Comparison of ENCODE assay signal across 15 cellular contexts in genomic region chr4:13888112-13888511, GRCh38.
DNase-seq lines count a peak whose midpoint lies in the region; ATAC-seq, FAIRE-seq and TF ChIP-seq lines count a peak whose summit lies in the region.
"Had no signal": no experiment of that assay in that cellular context is flagged by ENCODE, and none has a peak within 500 bp of the region (broad histone marks: within the 10 kb centered on the region; RNA-seq: fewer than 3 reads in every experiment).

No MANE protein-coding gene starts in this region.

- POLR2A ChIA-PET in AG04449 (lab: Yijun Ruan, JAX) = no interaction called here

- H3K27me3 ChIP-seq in bronchial epithelial cell (ENCODE audit: control insufficient read depth, insufficient read depth, low read length) (no peaks in the 10 kb centered on the region), keratinocyte (ENCODE audit: control insufficient read depth, extremely low read depth, insufficient read depth, low read length) (no peaks in the 10 kb centered on the region)
- H3K27me3 ChIP-seq: BLaER1 treated with 17β-estradiol and CSF1 and Interleukin-3, amounts not matched to agents 10 nM and 100 nM had no signal

- FAIRE-seq in HTR-8/SVneo (lab: Jason Lieb, UNC) = no peak
- no peak for FAIRE-seq in bronchial epithelial cell (lab: Jason Lieb, UNC)
- FAIRE-seq in keratinocyte (lab: Jason Lieb, UNC) = peak; percentile 84

- H3K4me3 ChIP-seq in AG04449 (ENCODE audit: low read depth, low read length) (no peak overlapping the region), bronchial epithelial cell (ENCODE audit: low read depth, low read length) (no peak overlapping the region), keratinocyte (ENCODE audit: control insufficient read depth in 2 of 3, extremely low read depth in 1 of 3, insufficient read depth in 2 of 3, low read depth in 1 of 3, low read length in 3 of 3) (no peak overlapping the region)
- H3K4me3 ChIP-seq: BLaER1 treated with 17β-estradiol and CSF1 and Interleukin-3, amounts not matched to agents 10 nM and 100 nM had no signal

- no peak overlapping the region for H3K9ac ChIP-seq in keratinocyte (ENCODE audit: control insufficient read depth, extremely low read depth, insufficient read depth, low read length)
- H3K9ac ChIP-seq: BLaER1 treated with 17β-estradiol and CSF1 and Interleukin-3, amounts not matched to agents 10 nM and 100 nM had no signal

- H3K4me3 Mint-ChIP-seq in activated T-cell treated with anti-CD3 and anti-CD28 coated beads, Interleukin-2, amount 50 U/mL, for 72 hours = no peak overlapping the region
- H3K4me3 Mint-ChIP-seq: immature natural killer cell, nephron progenitor cell had no signal

- H3K36me3 Mint-ChIP-seq in activated T-cell treated with anti-CD3 and anti-CD28 coated beads, Interleukin-2, amount 50 U/mL, for 72 hours (ENCODE audit: insufficient read depth in 2 of 2) = no peaks in the 10 kb centered on the region
- H3K36me3 Mint-ChIP-seq: immature natural killer cell had no signal

- peaks cover 6% of the 10 kb centered on the region for H3K27me3 Mint-ChIP-seq in activated T-cell treated with anti-CD3 and anti-CD28 coated beads, Interleukin-2, amount 50 U/mL, for 72 hours (ENCODE audit: low read depth)

- H3K79me2 ChIP-seq in keratinocyte (ENCODE audit: control insufficient read depth, insufficient read depth, low read length) = no peaks in the 10 kb centered on the region

- H3K4me1 ChIP-seq in keratinocyte (ENCODE audit: control insufficient read depth, extremely low read depth, insufficient read depth, low read length) = peaks cover 23% of the 10 kb centered on the region

- H2AFZ ChIP-seq in keratinocyte (ENCODE audit: control insufficient read depth, low read length) = no peak overlapping the region

- H3K27ac Mint-ChIP-seq in activated T-cell treated with anti-CD3 and anti-CD28 coated beads, Interleukin-2, amount 50 U/mL, for 72 hours = no peak overlapping the region
- H3K27ac Mint-ChIP-seq: immature natural killer cell, nephron progenitor cell had no signal

- H4K20me1 ChIP-seq in keratinocyte (ENCODE audit: control insufficient read depth, extremely low read depth, insufficient read depth, low read length) = no peaks in the 10 kb centered on the region
- H4K20me1 ChIP-seq: BLaER1 treated with 17β-estradiol and CSF1 and Interleukin-3, amounts not matched to agents 10 nM and 100 nM had no signal

- dilution Hi-C loops in keratinocyte (cut with MboI; ENCODE audit: extremely low pct_ligation_motif_present, low sequenced_read_pairs) = no loop called here

- peaks cover 0 to 1% of the 10 kb centered on the region in 2 donors for H3K9me3 Mint-ChIP-seq in activated T-cell treated with anti-CD3 and anti-CD28 coated beads, Interleukin-2, amount 50 U/mL, for 72 hours
- H3K9me3 Mint-ChIP-seq: nephron progenitor cell had no signal

- DNase-seq in AG04449 (ENCODE audit: low read depth, low spot score) (peak; percentile 84), HTR-8/SVneo (ENCODE audit: insufficient read length, low spot score) (peak; percentile 34), bronchial epithelial cell (ENCODE audit: low read depth) (peak; percentile 85), keratinocyte (ENCODE audit: low read depth, low spot score) (no peak), middle frontal gyrus (ENCODE audit: extremely low spot score, low spot score) (no peak), SKM-1 (lab: John Stamatoyannopoulos, UW; ENCODE audit: unreplicated experiment) (no peak), NCI-H1694 (lab: John Stamatoyannopoulos, UW) (no peak)
- DNase-seq in activated T-cell treated with anti-CD3 and anti-CD28 coated beads, Interleukin-2, amount 50 U/mL, for 72 hours = no peak
- DNase-seq: immature natural killer cell; NCI-H2227 treated with DMSO at 0.1 percent for 48 hours; nephron progenitor cell; RPMI8226; stimulated activated CD4-positive, alpha-beta T cell treated with anti-CD3 and anti-CD28 coated beads, Interleukin-15, amount 100 ng/mL, for 24 hours had no signal

- no peaks in the 10 kb centered on the region for H3K9me3 ChIP-seq in keratinocyte (ENCODE audit: control insufficient read depth, low read depth, low read length)
- H3K9me3 ChIP-seq: BLaER1 treated with 17β-estradiol and CSF1 and Interleukin-3, amounts not matched to agents 10 nM and 100 nM had no signal

- H3K4me1 Mint-ChIP-seq in activated T-cell treated with anti-CD3 and anti-CD28 coated beads, Interleukin-2, amount 50 U/mL, for 72 hours (ENCODE audit: low read depth) = peaks cover 17% of the 10 kb centered on the region
- H3K4me1 Mint-ChIP-seq: immature natural killer cell, nephron progenitor cell had no signal

- ATAC-seq in activated T-cell treated with anti-CD3 and anti-CD28 coated beads, Interleukin-2, amount 50 U/mL, for 72 hours (replicated peaks in 1 of 2) = no peak

- no peaks in the 10 kb centered on the region for H3K36me3 ChIP-seq in bronchial epithelial cell (ENCODE audit: control insufficient read depth, insufficient read depth, low read length)
- H3K36me3 ChIP-seq in keratinocyte (ENCODE audit: control insufficient read depth in 2 of 2, extremely low read depth in 1 of 2, insufficient read depth in 2 of 2, low read length in 2 of 2) = no peaks in the 10 kb centered on the region
- H3K36me3 ChIP-seq: BLaER1 treated with 17β-estradiol and CSF1 and Interleukin-3, amounts not matched to agents 10 nM and 100 nM had no signal

- TF ChIP-seq CTCF in AG04449 (IDR thresholded peaks at IDR 0.05; ENCODE audit: insufficient read depth, low read length, missing control alignments) (no peak), bronchial epithelial cell (IDR thresholded peaks at IDR 0.05; ENCODE audit: insufficient read depth, low read length, severe bottlenecking) (no peak), keratinocyte (optimal IDR thresholded peaks at IDR 0.05 in 1 of 3, IDR thresholded peaks at IDR 0.05 in 1 of 3, conservative IDR thresholded peaks at IDR 0.05 in 1 of 3; ENCODE audit: extremely low read depth in 1 of 3, insufficient read depth in 2 of 3, low read length in 3 of 3) (no peak)

- no peaks in the 10 kb centered on the region for H3K9me1 ChIP-seq in keratinocyte (ENCODE audit: control insufficient read depth, extremely low read depth, insufficient read depth, low read length)

- CTCF ChIA-PET in AG04449 (lab: Yijun Ruan, JAX) = no interaction called here

- H3K27ac ChIP-seq in keratinocyte (ENCODE audit: control insufficient read depth, insufficient read depth, low read length) = peak overlapping the region; percentile 47
- H3K27ac ChIP-seq: BLaER1 treated with 17β-estradiol and CSF1 and Interleukin-3, amounts not matched to agents 10 nM and 100 nM; HL-60 had no signal

- peak overlapping the region; percentile 9 for H3K4me2 ChIP-seq in keratinocyte (ENCODE audit: control insufficient read depth, extremely low read depth, insufficient read depth, low read depth, low read length)

Comparison
In these comparisons a context has a peak if more than half of its experiments do, and no peak if none do; other contexts are left out.
1. DNase-seq: peak in AG04449 (single experiment), HTR-8/SVneo (single experiment) and bronchial epithelial cell (single experiment); none in keratinocyte (single experiment), activated T-cell treated with anti-CD3 and anti-CD28 coated beads, Interleukin-2, amount 50 U/mL, for 72 hours (0 of 2), middle frontal gyrus (single experiment), SKM-1 (single experiment) and NCI-H1694 (single experiment).